In genomic region chr4:48653217-48654014, GRCh38 we compare ENCODE assay signal across 1 cellular context.
TF ChIP-seq lines count a peak whose summit lies in the region.

No MANE protein-coding gene starts in this region.

TF ChIP-seq in GM23338, 12 proteins besides CTCF, POLR2A, EP300 and RAD21 (continued from another document):
- no peak for TF ChIP-seq REST (IDR thresholded peaks at IDR 0.05; ENCODE audit: unreplicated experiment)
- no peak for TF ChIP-seq JUNB (IDR thresholded peaks at IDR 0.05; ENCODE audit: unreplicated experiment)
- no peak for TF ChIP-seq ZNF114 (CRISPR knock-in tag; IDR thresholded peaks at IDR 0.05)
